1 cellular context compared by ENCODE assay signal in the genomic region with DNA sequence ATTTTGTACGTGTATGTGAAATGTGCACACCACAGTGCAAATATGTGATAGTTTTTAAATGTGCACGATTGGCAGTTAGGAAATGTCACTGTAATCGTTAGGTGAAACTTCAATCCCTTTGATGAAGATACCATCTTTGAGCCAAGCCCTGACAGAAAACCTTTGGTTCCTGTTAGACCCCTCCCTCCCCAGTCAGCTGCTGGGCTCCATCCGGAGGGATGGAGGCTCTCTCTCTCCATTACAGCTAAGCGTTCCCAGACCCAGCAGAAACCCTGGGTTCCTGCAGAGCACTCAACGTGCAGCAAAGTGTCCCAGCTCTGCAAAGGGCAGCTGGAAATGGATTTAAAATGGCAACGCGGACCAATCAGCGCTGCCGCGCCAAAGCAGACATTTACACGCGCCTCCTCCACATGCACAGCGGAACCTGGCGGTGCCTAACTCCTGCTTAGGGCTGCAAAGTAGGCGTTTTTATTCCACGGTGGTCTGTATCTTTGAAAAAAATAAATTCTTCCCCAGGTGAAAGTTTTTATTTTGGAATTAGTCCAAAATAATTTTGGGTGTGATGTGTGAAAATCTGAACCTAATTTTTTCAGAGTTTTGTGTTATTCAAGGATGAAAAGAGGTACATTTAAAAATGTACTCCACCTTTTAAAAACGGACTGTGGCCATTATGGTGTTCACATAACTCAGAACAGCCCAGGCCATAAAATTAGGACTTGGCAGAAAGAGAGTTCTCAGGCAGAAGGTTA.
TF ChIP-seq lines count a peak whose summit lies in the region.

No MANE protein-coding gene starts in this region.

TF ChIP-seq in HepG2, 621 proteins besides CTCF, POLR2A, EP300 and RAD21 (continued from another document and continues in another):
- TF ChIP-seq, protein P1, sequence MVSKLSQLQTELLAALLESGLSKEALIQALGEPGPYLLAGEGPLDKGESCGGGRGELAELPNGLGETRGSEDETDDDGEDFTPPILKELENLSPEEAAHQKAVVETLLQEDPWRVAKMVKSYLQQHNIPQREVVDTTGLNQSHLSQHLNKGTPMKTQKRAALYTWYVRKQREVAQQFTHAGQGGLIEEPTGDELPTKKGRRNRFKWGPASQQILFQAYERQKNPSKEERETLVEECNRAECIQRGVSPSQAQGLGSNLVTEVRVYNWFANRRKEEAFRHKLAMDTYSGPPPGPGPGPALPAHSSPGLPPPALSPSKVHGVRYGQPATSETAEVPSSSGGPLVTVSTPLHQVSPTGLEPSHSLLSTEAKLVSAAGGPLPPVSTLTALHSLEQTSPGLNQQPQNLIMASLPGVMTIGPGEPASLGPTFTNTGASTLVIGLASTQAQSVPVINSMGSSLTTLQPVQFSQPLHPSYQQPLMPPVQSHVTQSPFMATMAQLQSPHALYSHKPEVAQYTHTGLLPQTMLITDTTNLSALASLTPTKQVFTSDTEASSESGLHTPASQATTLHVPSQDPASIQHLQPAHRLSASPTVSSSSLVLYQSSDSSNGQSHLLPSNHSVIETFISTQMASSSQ (IDR thresholded peaks at IDR 0.05; ENCODE audit: low read depth): no peak
- TF ChIP-seq, protein P1 (CRISPR knock-in tag; IDR thresholded peaks at IDR 0.05; ENCODE audit: borderline replicate concordance): peak; percentile 65; the same call in 1 of the 2 replicates
- TF ChIP-seq ZFYVE20 (CRISPR knock-in tag; IDR thresholded peaks at IDR 0.05; ENCODE audit: borderline replicate concordance, low read depth) (no peak), ZNF546 (CRISPR knock-in tag; conservative IDR thresholded peaks at IDR 0.05) (no peak), ATM (IDR thresholded peaks at IDR 0.05; ENCODE audit: borderline replicate concordance) (no peak), ZNF761 (CRISPR knock-in tag; conservative IDR thresholded peaks at IDR 0.05) (no peak), SIX4 (CRISPR knock-in tag; IDR thresholded peaks at IDR 0.05) (no peak), AKAP8 (CRISPR knock-in tag; IDR thresholded peaks at IDR 0.05) (no peak), XBP1 (CRISPR knock-in tag; IDR thresholded peaks at IDR 0.05) (no peak), ZNF572 (CRISPR knock-in tag; IDR thresholded peaks at IDR 0.05) (no peak), GPN1 (CRISPR knock-in tag; IDR thresholded peaks at IDR 0.05; ENCODE audit: borderline replicate concordance) (no peak), ZFP82 (CRISPR knock-in tag; IDR thresholded peaks at IDR 0.05; ENCODE audit: borderline replicate concordance) (no peak), RFXANK (CRISPR knock-in tag; IDR thresholded peaks at IDR 0.05) (no peak), ZNF367 (CRISPR knock-in tag; IDR thresholded peaks at IDR 0.05; ENCODE audit: borderline replicate concordance) (no peak), ZNF224 (CRISPR knock-in tag; IDR thresholded peaks at IDR 0.05) (no peak), PHF8 (CRISPR knock-in tag; IDR thresholded peaks at IDR 0.05) (no peak; the same call in 1 of the 2 replicates), GZF1 (CRISPR knock-in tag; IDR thresholded peaks at IDR 0.05) (no peak), ZIK1 (CRISPR knock-in tag; IDR thresholded peaks at IDR 0.05; ENCODE audit: borderline replicate concordance, low read depth) (no peak)
- TF ChIP-seq, protein P2, sequence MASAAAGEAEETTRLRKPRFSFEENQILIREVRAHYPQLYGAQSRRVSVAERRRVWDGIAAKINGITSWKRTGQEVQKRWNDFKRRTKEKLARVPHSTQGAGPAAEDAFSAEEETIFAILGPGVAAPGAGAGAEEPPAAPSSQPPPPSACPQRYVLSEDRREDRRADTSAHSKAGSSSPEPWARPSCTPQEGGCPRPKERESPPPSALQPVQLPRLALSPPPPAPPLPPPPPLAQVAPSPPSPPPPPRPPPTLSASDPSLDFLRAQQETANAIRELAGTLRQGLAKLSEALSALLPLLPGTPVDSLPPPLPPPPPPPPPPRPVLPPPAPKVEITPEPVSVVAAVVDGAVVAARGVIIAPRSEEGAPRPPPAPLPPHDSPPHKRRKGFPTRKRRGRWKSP (CRISPR knock-in tag; IDR thresholded peaks at IDR 0.05): 0 out of 2 replicates have a peak, but pooled peaks have one; percentile 40
- TF ChIP-seq, protein P3, sequence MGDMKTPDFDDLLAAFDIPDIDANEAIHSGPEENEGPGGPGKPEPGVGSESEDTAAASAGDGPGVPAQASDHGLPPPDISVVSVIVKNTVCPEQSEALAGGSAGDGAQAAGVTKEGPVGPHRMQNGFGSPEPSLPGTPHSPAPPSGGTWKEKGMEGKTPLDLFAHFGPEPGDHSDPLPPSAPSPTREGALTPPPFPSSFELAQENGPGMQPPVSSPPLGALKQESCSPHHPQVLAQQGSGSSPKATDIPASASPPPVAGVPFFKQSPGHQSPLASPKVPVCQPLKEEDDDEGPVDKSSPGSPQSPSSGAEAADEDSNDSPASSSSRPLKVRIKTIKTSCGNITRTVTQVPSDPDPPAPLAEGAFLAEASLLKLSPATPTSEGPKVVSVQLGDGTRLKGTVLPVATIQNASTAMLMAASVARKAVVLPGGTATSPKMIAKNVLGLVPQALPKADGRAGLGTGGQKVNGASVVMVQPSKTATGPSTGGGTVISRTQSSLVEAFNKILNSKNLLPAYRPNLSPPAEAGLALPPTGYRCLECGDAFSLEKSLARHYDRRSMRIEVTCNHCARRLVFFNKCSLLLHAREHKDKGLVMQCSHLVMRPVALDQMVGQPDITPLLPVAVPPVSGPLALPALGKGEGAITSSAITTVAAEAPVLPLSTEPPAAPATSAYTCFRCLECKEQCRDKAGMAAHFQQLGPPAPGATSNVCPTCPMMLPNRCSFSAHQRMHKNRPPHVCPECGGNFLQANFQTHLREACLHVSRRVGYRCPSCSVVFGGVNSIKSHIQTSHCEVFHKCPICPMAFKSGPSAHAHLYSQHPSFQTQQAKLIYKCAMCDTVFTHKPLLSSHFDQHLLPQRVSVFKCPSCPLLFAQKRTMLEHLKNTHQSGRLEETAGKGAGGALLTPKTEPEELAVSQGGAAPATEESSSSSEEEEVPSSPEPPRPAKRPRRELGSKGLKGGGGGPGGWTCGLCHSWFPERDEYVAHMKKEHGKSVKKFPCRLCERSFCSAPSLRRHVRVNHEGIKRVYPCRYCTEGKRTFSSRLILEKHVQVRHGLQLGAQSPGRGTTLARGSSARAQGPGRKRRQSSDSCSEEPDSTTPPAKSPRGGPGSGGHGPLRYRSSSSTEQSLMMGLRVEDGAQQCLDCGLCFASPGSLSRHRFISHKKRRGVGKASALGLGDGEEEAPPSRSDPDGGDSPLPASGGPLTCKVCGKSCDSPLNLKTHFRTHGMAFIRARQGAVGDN (CRISPR knock-in tag; IDR thresholded peaks at IDR 0.05): no peak; the same call in 1 of the 2 replicates
- TF ChIP-seq, protein P4, sequence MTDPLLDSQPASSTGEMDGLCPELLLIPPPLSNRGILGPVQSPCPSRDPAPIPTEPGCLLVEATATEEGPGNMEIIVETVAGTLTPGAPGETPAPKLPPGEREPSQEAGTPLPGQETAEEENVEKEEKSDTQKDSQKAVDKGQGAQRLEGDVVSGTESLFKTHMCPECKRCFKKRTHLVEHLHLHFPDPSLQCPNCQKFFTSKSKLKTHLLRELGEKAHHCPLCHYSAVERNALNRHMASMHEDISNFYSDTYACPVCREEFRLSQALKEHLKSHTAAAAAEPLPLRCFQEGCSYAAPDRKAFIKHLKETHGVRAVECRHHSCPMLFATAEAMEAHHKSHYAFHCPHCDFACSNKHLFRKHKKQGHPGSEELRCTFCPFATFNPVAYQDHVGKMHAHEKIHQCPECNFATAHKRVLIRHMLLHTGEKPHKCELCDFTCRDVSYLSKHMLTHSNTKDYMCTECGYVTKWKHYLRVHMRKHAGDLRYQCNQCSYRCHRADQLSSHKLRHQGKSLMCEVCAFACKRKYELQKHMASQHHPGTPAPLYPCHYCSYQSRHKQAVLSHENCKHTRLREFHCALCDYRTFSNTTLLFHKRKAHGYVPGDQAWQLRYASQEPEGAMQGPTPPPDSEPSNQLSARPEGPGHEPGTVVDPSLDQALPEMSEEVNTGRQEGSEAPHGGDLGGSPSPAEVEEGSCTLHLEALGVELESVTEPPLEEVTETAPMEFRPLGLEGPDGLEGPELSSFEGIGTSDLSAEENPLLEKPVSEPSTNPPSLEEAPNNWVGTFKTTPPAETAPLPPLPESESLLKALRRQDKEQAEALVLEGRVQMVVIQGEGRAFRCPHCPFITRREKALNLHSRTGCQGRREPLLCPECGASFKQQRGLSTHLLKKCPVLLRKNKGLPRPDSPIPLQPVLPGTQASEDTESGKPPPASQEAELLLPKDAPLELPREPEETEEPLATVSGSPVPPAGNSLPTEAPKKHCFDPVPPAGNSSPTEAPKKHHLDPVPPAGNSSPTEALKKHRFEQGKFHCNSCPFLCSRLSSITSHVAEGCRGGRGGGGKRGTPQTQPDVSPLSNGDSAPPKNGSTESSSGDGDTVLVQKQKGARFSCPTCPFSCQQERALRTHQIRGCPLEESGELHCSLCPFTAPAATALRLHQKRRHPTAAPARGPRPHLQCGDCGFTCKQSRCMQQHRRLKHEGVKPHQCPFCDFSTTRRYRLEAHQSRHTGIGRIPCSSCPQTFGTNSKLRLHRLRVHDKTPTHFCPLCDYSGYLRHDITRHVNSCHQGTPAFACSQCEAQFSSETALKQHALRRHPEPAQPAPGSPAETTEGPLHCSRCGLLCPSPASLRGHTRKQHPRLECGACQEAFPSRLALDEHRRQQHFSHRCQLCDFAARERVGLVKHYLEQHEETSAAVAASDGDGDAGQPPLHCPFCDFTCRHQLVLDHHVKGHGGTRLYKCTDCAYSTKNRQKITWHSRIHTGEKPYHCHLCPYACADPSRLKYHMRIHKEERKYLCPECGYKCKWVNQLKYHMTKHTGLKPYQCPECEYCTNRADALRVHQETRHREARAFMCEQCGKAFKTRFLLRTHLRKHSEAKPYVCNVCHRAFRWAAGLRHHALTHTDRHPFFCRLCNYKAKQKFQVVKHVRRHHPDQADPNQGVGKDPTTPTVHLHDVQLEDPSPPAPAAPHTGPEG (CRISPR knock-in tag; IDR thresholded peaks at IDR 0.05): no peak
- TF ChIP-seq, protein P5, sequence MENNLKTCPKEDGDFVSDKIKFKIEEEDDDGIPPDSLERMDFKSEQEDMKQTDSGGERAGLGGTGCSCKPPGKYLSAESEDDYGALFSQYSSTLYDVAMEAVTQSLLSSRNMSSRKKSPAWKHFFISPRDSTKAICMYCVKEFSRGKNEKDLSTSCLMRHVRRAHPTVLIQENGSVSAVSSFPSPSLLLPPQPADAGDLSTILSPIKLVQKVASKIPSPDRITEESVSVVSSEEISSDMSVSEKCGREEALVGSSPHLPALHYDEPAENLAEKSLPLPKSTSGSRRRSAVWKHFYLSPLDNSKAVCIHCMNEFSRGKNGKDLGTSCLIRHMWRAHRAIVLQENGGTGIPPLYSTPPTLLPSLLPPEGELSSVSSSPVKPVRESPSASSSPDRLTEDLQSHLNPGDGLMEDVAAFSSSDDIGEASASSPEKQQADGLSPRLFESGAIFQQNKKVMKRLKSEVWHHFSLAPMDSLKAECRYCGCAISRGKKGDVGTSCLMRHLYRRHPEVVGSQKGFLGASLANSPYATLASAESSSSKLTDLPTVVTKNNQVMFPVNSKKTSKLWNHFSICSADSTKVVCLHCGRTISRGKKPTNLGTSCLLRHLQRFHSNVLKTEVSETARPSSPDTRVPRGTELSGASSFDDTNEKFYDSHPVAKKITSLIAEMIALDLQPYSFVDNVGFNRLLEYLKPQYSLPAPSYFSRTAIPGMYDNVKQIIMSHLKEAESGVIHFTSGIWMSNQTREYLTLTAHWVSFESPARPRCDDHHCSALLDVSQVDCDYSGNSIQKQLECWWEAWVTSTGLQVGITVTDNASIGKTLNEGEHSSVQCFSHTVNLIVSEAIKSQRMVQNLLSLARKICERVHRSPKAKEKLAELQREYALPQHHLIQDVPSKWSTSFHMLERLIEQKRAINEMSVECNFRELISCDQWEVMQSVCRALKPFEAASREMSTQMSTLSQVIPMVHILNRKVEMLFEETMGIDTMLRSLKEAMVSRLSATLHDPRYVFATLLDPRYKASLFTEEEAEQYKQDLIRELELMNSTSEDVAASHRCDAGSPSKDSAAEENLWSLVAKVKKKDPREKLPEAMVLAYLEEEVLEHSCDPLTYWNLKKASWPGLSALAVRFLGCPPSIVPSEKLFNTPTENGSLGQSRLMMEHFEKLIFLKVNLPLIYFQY (CRISPR knock-in tag; IDR thresholded peaks at IDR 0.05; ENCODE audit: borderline replicate concordance): peak; percentile 20; the same call in 1 of the 2 replicates
- TF ChIP-seq, protein P6, sequence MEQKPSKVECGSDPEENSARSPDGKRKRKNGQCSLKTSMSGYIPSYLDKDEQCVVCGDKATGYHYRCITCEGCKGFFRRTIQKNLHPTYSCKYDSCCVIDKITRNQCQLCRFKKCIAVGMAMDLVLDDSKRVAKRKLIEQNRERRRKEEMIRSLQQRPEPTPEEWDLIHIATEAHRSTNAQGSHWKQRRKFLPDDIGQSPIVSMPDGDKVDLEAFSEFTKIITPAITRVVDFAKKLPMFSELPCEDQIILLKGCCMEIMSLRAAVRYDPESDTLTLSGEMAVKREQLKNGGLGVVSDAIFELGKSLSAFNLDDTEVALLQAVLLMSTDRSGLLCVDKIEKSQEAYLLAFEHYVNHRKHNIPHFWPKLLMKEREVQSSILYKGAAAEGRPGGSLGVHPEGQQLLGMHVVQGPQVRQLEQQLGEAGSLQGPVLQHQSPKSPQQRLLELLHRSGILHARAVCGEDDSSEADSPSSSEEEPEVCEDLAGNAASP (CRISPR knock-in tag; IDR thresholded peaks at IDR 0.05; ENCODE audit: borderline replicate concordance): no peak
- TF ChIP-seq, protein P7, sequence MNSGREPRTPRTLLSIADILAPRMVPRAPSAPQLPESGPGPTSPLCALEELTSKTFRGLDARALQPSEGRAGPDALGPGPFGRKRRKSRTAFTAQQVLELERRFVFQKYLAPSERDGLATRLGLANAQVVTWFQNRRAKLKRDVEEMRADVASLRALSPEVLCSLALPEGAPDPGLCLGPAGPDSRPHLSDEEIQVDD (CRISPR knock-in tag; IDR thresholded peaks at IDR 0.05; ENCODE audit: borderline replicate concordance): no peak
